In genomic region chr17:18708215-18708614, GRCh38 we compare ENCODE assay signal across 9 cellular contexts. TPM values are rescaled to one million over a fixed set of nuclear protein-coding genes. Genes with fewer than 3 reads are reported as not detected.
"Had no signal": no experiment of that assay in that cellular context is flagged by ENCODE, and none has a peak within 500 bp of the region (broad histone marks: within the 10 kb centered on the region; RNA-seq: fewer than 3 reads in every experiment).

No MANE protein-coding gene starts in this region.

RNA-seq across cellular contexts. Expression of gene FBXW10, which starts 35.6 kb away (rescaled TPM):
- total RNA-seq: kidney epithelial cell, lower leg skin, mononuclear cell, natural killer cell, right atrium auricular region, suprapubic skin, thoracic aorta, upper lobe of right lung had no signal
- polyA plus RNA-seq: immature natural killer cell had no signal
